1 cellular context compared by ENCODE assay signal in the genomic region with DNA sequence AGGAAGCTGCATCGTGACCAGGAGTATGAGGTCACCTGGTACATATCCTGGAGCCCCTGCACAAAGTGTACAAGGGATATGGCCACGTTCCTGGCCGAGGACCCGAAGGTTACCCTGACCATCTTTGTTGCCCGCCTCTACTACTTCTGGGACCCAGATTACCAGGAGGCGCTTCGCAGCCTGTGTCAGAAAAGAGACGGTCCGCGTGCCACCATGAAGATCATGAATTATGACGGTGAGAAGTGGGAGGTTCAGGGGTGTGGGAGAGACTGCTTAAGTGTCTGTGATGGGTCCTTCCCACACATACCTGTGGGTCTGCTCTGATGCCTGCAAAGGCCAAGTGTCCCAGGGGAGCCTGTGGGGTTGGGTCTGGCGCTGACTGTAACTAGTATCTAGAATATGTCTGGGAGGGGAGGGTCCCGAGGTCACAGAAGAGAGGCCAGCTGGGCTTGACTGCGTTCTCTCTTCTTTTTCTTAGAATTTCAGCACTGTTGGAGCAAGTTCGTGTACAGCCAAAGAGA.
TF ChIP-seq lines count a peak whose summit lies in the region.

No MANE protein-coding gene starts in this region.

TF ChIP-seq in IMR-90, 13 proteins besides CTCF, POLR2A, EP300 and RAD21:
- TF ChIP-seq, protein P1, sequence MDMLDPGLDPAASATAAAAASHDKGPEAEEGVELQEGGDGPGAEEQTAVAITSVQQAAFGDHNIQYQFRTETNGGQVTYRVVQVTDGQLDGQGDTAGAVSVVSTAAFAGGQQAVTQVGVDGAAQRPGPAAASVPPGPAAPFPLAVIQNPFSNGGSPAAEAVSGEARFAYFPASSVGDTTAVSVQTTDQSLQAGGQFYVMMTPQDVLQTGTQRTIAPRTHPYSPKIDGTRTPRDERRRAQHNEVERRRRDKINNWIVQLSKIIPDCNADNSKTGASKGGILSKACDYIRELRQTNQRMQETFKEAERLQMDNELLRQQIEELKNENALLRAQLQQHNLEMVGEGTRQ (IDR thresholded peaks at IDR 0.05; ENCODE audit: low read depth, low read length) = no peak
- TF ChIP-seq FOS (IDR thresholded peaks at IDR 0.05; ENCODE audit: low read depth, low read length) (no peak), MAZ (IDR thresholded peaks at IDR 0.05; ENCODE audit: borderline replicate concordance, low read depth, low read length) (no peak), MXI1 (IDR thresholded peaks at IDR 0.05; ENCODE audit: borderline replicate concordance, low read depth, low read length) (no peak), NFE2L2 (IDR thresholded peaks at IDR 0.05; ENCODE audit: low read depth, low read length) (no peak), RCOR1 (IDR thresholded peaks at IDR 0.05; ENCODE audit: insufficient replicate concordance, low read length) (no peak), SMC3 (IDR thresholded peaks at IDR 0.05; ENCODE audit: low read depth, low read length) (no peak), RFX5 (IDR thresholded peaks at IDR 0.05; ENCODE audit: low read depth, low read length) (no peak), CEBPB (IDR thresholded peaks at IDR 0.05; ENCODE audit: low read depth, low read length) (no peak), ELK1 (IDR thresholded peaks at IDR 0.05; ENCODE audit: borderline replicate concordance, low read depth, low read length) (no peak), BHLHE40 (IDR thresholded peaks at IDR 0.05; ENCODE audit: low read depth, low read length) (no peak), MAFK (IDR thresholded peaks at IDR 0.05; ENCODE audit: low read depth, low read length) (no peak), CHD1 (IDR thresholded peaks at IDR 0.05; ENCODE audit: low read depth, low read length) (no peak)
TF ChIP-seq in IMR-90: peak in this region for 0.
